Comparison of ENCODE assay signal across 8 cellular contexts in genomic region chr5:114361724-114362196, GRCh38. TPM values are rescaled to one million over a fixed set of nuclear protein-coding genes. Genes with fewer than 3 reads are reported as not detected.
DNase-seq lines count a peak whose midpoint lies in the region; ATAC-seq, FAIRE-seq and TF ChIP-seq lines count a peak whose summit lies in the region.

KCNN2 (plus strand) TSS chr5:114362070; CDS start chr5:114362140, 70 bp downstream.

- DNase-seq in stimulated activated naive CD8-positive, alpha-beta T cell treated with anti-CD3 and anti-CD28 coated beads, Interleukin-15, Interleukin-2, amounts not matched to agents 100 U/mL and 50 U/mL, for 24 hours: no peak
- DNase-seq in NCI-H82 (lab: John Stamatoyannopoulos, UW): peak; percentile 80
- DNase-seq in cerebellar cortex (ENCODE audit: low spot score): peak; percentile 90
- no peak for DNase-seq in keratinocyte (ENCODE audit: low read depth, low spot score)
- peak; percentile 24 for DNase-seq in stimulated activated CD8-positive, alpha-beta memory T cell treated with anti-CD3 and anti-CD28 coated beads, Interleukin-4, amount 100 ng/mL, for 48 hours
- no peak for DNase-seq in mesenteric fat pad (ENCODE audit: low spot score)

- H3K27ac Mint-ChIP-seq in stimulated activated naive CD8-positive, alpha-beta T cell treated with anti-CD3 and anti-CD28 coated beads, Interleukin-15, Interleukin-2, amounts not matched to agents 100 ng/mL and 50 ng/mL, for 24 hours: no peak within 1 kb of the TSS

- H3K27ac ChIP-seq in keratinocyte (ENCODE audit: control insufficient read depth, insufficient read depth, low read length): no peak within 1 kb of the TSS

- H3K9ac ChIP-seq in keratinocyte (ENCODE audit: control insufficient read depth, extremely low read depth, insufficient read depth, low read length): no peak within 1 kb of the TSS

- FAIRE-seq in keratinocyte (lab: Jason Lieb, UNC): no peak

- peak within 1 kb of the TSS; percentile 58 for H3K4me2 ChIP-seq in keratinocyte (ENCODE audit: control insufficient read depth, extremely low read depth, insufficient read depth, low read depth, low read length)

- peak within 1 kb of the TSS; percentile 39 to 59 (median 42) for H3K4me3 ChIP-seq in keratinocyte (ENCODE audit: control insufficient read depth in 2 of 3, extremely low read depth in 1 of 3, insufficient read depth in 2 of 3, low read depth in 1 of 3, low read length in 3 of 3)

- H3K36me3 Mint-ChIP-seq in stimulated activated naive CD8-positive, alpha-beta T cell treated with anti-CD3 and anti-CD28 coated beads, Interleukin-15, Interleukin-2, amounts not matched to agents 100 ng/mL and 50 ng/mL, for 24 hours (ENCODE audit: low read depth): no peaks in the 10 kb centered on the region

- no peak for ATAC-seq in stimulated activated naive CD8-positive, alpha-beta T cell treated with anti-CD3 and anti-CD28 coated beads, Interleukin-15, Interleukin-2, amounts not matched to agents 100 U/mL and 50 U/mL, for 24 hours
- peak; percentile 75 for ATAC-seq in HG03175 (IDR thresholded peaks at IDR 0.05; ENCODE audit: unreplicated experiment)

- H3K4me1 Mint-ChIP-seq in stimulated activated naive CD8-positive, alpha-beta T cell treated with anti-CD3 and anti-CD28 coated beads, Interleukin-15, Interleukin-2, amounts not matched to agents 100 ng/mL and 50 ng/mL, for 24 hours (ENCODE audit: low read depth): peaks cover 4% of the 10 kb centered on the region

- H3K36me3 ChIP-seq in keratinocyte (ENCODE audit: control insufficient read depth in 2 of 2, extremely low read depth in 1 of 2, insufficient read depth in 2 of 2, low read length in 2 of 2): no peaks in the 10 kb centered on the region

- dilution Hi-C loops in keratinocyte (cut with MboI; ENCODE audit: extremely low pct_ligation_motif_present, low sequenced_read_pairs): no loop called here

- no peaks in the 10 kb centered on the region for H3K79me2 ChIP-seq in keratinocyte (ENCODE audit: control insufficient read depth, insufficient read depth, low read length)

- no peaks in the 10 kb centered on the region for H3K9me1 ChIP-seq in keratinocyte (ENCODE audit: control insufficient read depth, extremely low read depth, insufficient read depth, low read length)

- peak within 1 kb of the TSS; percentile 13 for H3K4me3 Mint-ChIP-seq in stimulated activated naive CD8-positive, alpha-beta T cell treated with anti-CD3 and anti-CD28 coated beads, Interleukin-15, Interleukin-2, amounts not matched to agents 100 ng/mL and 50 ng/mL, for 24 hours

- no peaks in the 10 kb centered on the region for H3K4me1 ChIP-seq in keratinocyte (ENCODE audit: control insufficient read depth, extremely low read depth, insufficient read depth, low read length)

- H3K27me3 ChIP-seq in keratinocyte (ENCODE audit: control insufficient read depth, extremely low read depth, insufficient read depth, low read length): peaks cover 49% of the 10 kb centered on the region

- no peaks in the 10 kb centered on the region for H3K9me3 Mint-ChIP-seq in stimulated activated naive CD8-positive, alpha-beta T cell treated with anti-CD3 and anti-CD28 coated beads, Interleukin-15, Interleukin-2, amounts not matched to agents 100 ng/mL and 50 ng/mL, for 24 hours

- no peaks in the 10 kb centered on the region for H4K20me1 ChIP-seq in keratinocyte (ENCODE audit: control insufficient read depth, extremely low read depth, insufficient read depth, low read length)

- no peak for TF ChIP-seq CTCF in keratinocyte (optimal IDR thresholded peaks at IDR 0.05 in 1 of 3, IDR thresholded peaks at IDR 0.05 in 1 of 3, conservative IDR thresholded peaks at IDR 0.05 in 1 of 3; ENCODE audit: extremely low read depth in 1 of 3, insufficient read depth in 2 of 3, low read length in 3 of 3)

- H2AFZ ChIP-seq in keratinocyte (ENCODE audit: control insufficient read depth, low read length): peak within 1 kb of the TSS; percentile 56

- H3K9me3 ChIP-seq in keratinocyte (ENCODE audit: control insufficient read depth, low read depth, low read length): no peaks in the 10 kb centered on the region

- peaks cover 52% of the 10 kb centered on the region for H3K27me3 Mint-ChIP-seq in stimulated activated naive CD8-positive, alpha-beta T cell treated with anti-CD3 and anti-CD28 coated beads, Interleukin-15, Interleukin-2, amounts not matched to agents 100 ng/mL and 50 ng/mL, for 24 hours

RNA-seq across cellular contexts. Expression of gene KCNN2, which starts in this region (rescaled TPM):
- polyA plus RNA-seq in keratinocyte: 0.09 TPM in 2 of 3 replicates, not detected in the other
- polyA plus RNA-seq in keratinocyte (2011; ENCODE audit: low read depth): not detected
- 0.06 TPM in 1 of 2 replicates, not detected in the other for polyA plus RNA-seq in keratinocyte (2011; cell fraction: cytosol; rRNA removed)
- 0.18 and 0.36 TPM in 2 replicates for polyA plus RNA-seq in keratinocyte (2011; cell fraction: nucleus; rRNA removed)
- 0.08 TPM in 1 of 2 replicates, not detected in the other for polyA plus RNA-seq in keratinocyte (2012; ENCODE audit: low replicate concordance)
- polyA minus RNA-seq in keratinocyte: not detected in 3 replicates
- not detected for polyA minus RNA-seq in keratinocyte (2011; cell fraction: cytosol; rRNA and poly(A)+ RNA removed)
- not detected in 2 replicates for polyA minus RNA-seq in keratinocyte (2011; cell fraction: nucleus; rRNA and poly(A)+ RNA removed)
- total RNA-seq in mesenteric fat pad: not detected

Comparison
In these comparisons a context has a peak if more than half of its experiments do, and no peak if none do; other contexts are left out.
1. DNase-seq: peak in NCI-H82 (single experiment), cerebellar cortex (single experiment) and stimulated activated CD8-positive, alpha-beta memory T cell treated with anti-CD3 and anti-CD28 coated beads, Interleukin-4, amount 100 ng/mL, for 48 hours (single experiment); none in stimulated activated naive CD8-positive, alpha-beta T cell treated with anti-CD3 and anti-CD28 coated beads, Interleukin-15, Interleukin-2, amounts not matched to agents 100 U/mL and 50 U/mL, for 24 hours (single experiment), keratinocyte (single experiment) and mesenteric fat pad (single experiment).